Comparison of ENCODE assay signal across 12 cellular contexts in genomic region chr3:25854635-25855034, GRCh38.
A peak's percentile ranks its signal among the peaks of the same experiment; 100 is the strongest.
DNase-seq lines count a peak whose midpoint lies in the region; ATAC-seq, FAIRE-seq and TF ChIP-seq lines count a peak whose summit lies in the region.
"Had no signal": no experiment of that assay in that cellular context is flagged by ENCODE, and none has a peak within 500 bp of the region (broad histone marks: within the 10 kb centered on the region; RNA-seq: fewer than 3 reads in every experiment).

No MANE protein-coding gene starts in this region.

- H3K36me3 Mint-ChIP-seq in activated CD4-positive, alpha-beta T cell treated with anti-CD3 and anti-CD28 coated beads for 36 hours (ENCODE audit: low read depth): no peaks in the 10 kb centered on the region

- no peaks in the 10 kb centered on the region for H3K79me2 ChIP-seq in hepatocyte

- H3K4me2 ChIP-seq in hepatocyte: no peak overlapping the region

- H3K4me1 Mint-ChIP-seq in activated CD4-positive, alpha-beta T cell treated with anti-CD3 and anti-CD28 coated beads for 36 hours: peaks cover 4% of the 10 kb centered on the region

- CTCF ChIA-PET in activated CD4-positive, alpha-beta T cell treated with anti-CD3 and anti-CD28 coated beads for 36 hours (lab: Charles Lee): interaction anchor here (0.8 to 9.5 kb wide), 5 partner anchors 8 to 205 kb away, joined by 3 to 116 read pairs (median 4); no protein-coding TSS in a partner anchor

- H3K9me3 ChIP-seq in hepatocyte (ENCODE audit: low read depth) (no peaks in the 10 kb centered on the region), SJCRH30 (replicated peaks) (no peaks in the 10 kb centered on the region)
- H3K9me3 ChIP-seq: body of pancreas had no signal

- H3K4me3 ChIP-seq in hepatocyte (no peak overlapping the region), SJCRH30 (no peak overlapping the region)
- H3K4me3 ChIP-seq: body of pancreas had no signal

- no peaks in the 10 kb centered on the region for H3K9me2 ChIP-seq in hepatocyte (replicated peaks; ENCODE audit: insufficient read depth)

- 71% methylated on average over 3 of the region's 3 CpGs for WGBS in hepatocyte (ENCODE audit: low lambda C conversion rate, missing lambda C conversion rate)

- intact Hi-C loops in activated CD4-positive, alpha-beta T cell treated with anti-CD3 and anti-CD28 coated beads for 36 hours (cut with DNase I, micrococcal nuclease): loop anchor here in 1 of 2 experiments (5.0 kb wide), 1 partner anchor 72 kb away; the partner anchor contains the start of gene NGLY1

- H3K4me1 ChIP-seq in hepatocyte (ENCODE audit: insufficient read depth) (peaks cover 4% of the 10 kb centered on the region), SJCRH30 (no peaks in the 10 kb centered on the region)
- H3K4me1 ChIP-seq: body of pancreas had no signal

- H2AFZ ChIP-seq in hepatocyte: no peak overlapping the region

- peak; percentile 28 for ATAC-seq in activated CD4-positive, alpha-beta T cell treated with anti-CD3 and anti-CD28 coated beads for 36 hours
- no peak for ATAC-seq in GM21619 (IDR thresholded peaks at IDR 0.05; ENCODE audit: unreplicated experiment)
- ATAC-seq in GM18519 (IDR thresholded peaks at IDR 0.05; ENCODE audit: low FRiP score, unreplicated experiment): no peak
- ATAC-seq: body of pancreas had no signal

- FAIRE-seq in urothelium cell line (lab: Jason Lieb, UNC): no peak

- peak overlapping the region; percentile 6 for H3K27ac ChIP-seq in hepatocyte
- H3K27ac ChIP-seq in SJCRH30: no peak overlapping the region
- H3K27ac ChIP-seq: body of pancreas had no signal

- no peak overlapping the region for H3K4me3 Mint-ChIP-seq in activated CD4-positive, alpha-beta T cell treated with anti-CD3 and anti-CD28 coated beads for 36 hours

- H3K27ac Mint-ChIP-seq in activated CD4-positive, alpha-beta T cell treated with anti-CD3 and anti-CD28 coated beads for 36 hours: no peak overlapping the region

- TF ChIP-seq CTCF in hepatocyte (IDR thresholded peaks at IDR 0.05; ENCODE audit: poor library complexity): no peak

- no peaks in the 10 kb centered on the region for H4K20me1 ChIP-seq in hepatocyte (ENCODE audit: insufficient read depth, poor library complexity, severe bottlenecking)

- peaks cover 5% of the 10 kb centered on the region for H3K9me3 Mint-ChIP-seq in activated CD4-positive, alpha-beta T cell treated with anti-CD3 and anti-CD28 coated beads for 36 hours (ENCODE audit: low read depth)

- POLR2A ChIA-PET in activated CD4-positive, alpha-beta T cell treated with anti-CD3 and anti-CD28 coated beads for 36 hours (lab: Charles Lee): interaction anchor here (0.6 kb wide), 1 partner anchor 37 kb away, joined by 5 read pairs; no protein-coding TSS in a partner anchor

- H3K27me3 ChIP-seq in hepatocyte (no peaks in the 10 kb centered on the region), SJCRH30 (no peaks in the 10 kb centered on the region)
- H3K27me3 ChIP-seq: body of pancreas had no signal

- no peaks in the 10 kb centered on the region for H3K36me3 ChIP-seq in hepatocyte (replicated peaks; ENCODE audit: insufficient read depth, low read depth)
- H3K36me3 ChIP-seq in SJCRH30: no peaks in the 10 kb centered on the region

- no peaks in the 10 kb centered on the region for H3K27me3 Mint-ChIP-seq in activated CD4-positive, alpha-beta T cell treated with anti-CD3 and anti-CD28 coated beads for 36 hours

- DNase-seq in activated CD4-positive, alpha-beta T cell treated with anti-CD3 and anti-CD28 coated beads for 36 hours: no peak
- no peak for DNase-seq in activated CD4-positive, alpha-beta T cell treated with anti-CD3 and anti-CD28 coated beads, Interleukin-2, amount 50 U/mL, for 4 hours
- DNase-seq in amniotic epithelial cell (ENCODE audit: low read depth) (peak; percentile 68), hepatocyte (ENCODE audit: low spot score) (peak; percentile 23), urothelium cell line (ENCODE audit: low spot score) (peak; percentile 15), SJCRH30 (no peak)
- DNase-seq: body of pancreas; KBM-7; NCI-H2081 treated with DMSO at 0.1 percent for 48 hours; stimulated activated naive CD4-positive, alpha-beta T cell treated with Interleukin-2 at 50 U/mL for 16 hours had no signal

Comparison
In these comparisons a context has a peak if more than half of its experiments do, and no peak if none do; other contexts are left out.
1. DNase-seq: peak in amniotic epithelial cell (single experiment), hepatocyte (single experiment) and urothelium cell line (single experiment); none in activated CD4-positive, alpha-beta T cell treated with anti-CD3 and anti-CD28 coated beads for 36 hours (single experiment), activated CD4-positive, alpha-beta T cell treated with anti-CD3 and anti-CD28 coated beads, Interleukin-2, amount 50 U/mL, for 4 hours (0 of 2) and SJCRH30 (0 of 2).